ENCODE assay signal across 19 cellular contexts in the genomic region with DNA sequence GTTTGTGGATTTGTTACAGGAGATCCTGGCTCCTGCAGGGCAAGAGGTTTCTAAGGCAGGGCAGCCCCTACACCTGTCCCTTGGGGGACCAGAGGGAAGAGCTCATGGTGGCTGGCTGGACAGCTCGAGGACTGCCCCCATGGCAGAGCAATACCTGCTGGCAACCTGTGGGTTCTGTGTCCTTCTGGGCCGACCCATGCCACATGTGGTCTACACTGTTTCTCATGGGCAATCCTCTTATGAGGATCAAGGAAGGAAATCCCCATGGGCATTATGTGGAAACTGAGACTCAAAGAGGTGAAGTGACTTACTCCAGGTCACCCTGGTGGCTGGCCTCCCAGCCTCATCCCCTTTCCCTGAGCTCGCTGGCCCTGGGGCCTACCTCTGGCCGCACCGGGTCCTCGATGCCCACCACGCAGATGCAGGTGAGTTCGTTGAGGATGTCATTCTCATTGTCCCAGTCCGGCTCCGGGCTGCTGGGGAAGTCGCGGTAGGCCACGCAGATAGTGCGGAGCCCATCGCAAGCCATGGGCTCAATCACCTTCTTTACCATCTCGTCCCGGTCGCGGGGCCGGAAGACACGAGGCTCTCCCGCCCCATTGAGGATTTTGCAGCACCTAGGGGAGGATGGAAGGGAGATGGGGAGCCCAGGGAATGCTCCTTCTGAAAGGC.
"Had no signal": no experiment of that assay in that cellular context is flagged by ENCODE, and none has a peak within 500 bp of the region (broad histone marks: within the 10 kb centered on the region; RNA-seq: fewer than 3 reads in every experiment).

No MANE protein-coding gene starts in this region.

- H3K36me3 ChIP-seq: breast epithelium, gastroesophageal sphincter, heart left ventricle, neutrophil, thoracic aorta, upper lobe of left lung had no signal

- H3K27ac Mint-ChIP-seq: activated CD4-positive, alpha-beta T cell treated with anti-CD3 and anti-CD28 coated beads, Interleukin-2, amount 10 ng/mL, durations not matched to agents 24 days and 14 days; activated CD8-positive, alpha-beta T cell treated with anti-CD3 and anti-CD28 coated beads for 36 hours; activated naive CD4-positive, alpha-beta T cell treated with anti-CD3 and anti-CD28 coated beads, Interleukin-2, amount 10 ng/mL, durations not matched to agents 7 days and 5 days; activated naive CD8-positive, alpha-beta T cell treated with anti-CD3 and anti-CD28 coated beads, Interleukin-2, amount 50 U/mL, for 24 hours; activated T-cell treated with anti-CD3 and anti-CD28 coated beads, Interleukin-2, amount 50 U/mL, for 24 hours; activated T-helper 2 cell treated with anti-CD3 and anti-CD28 coated beads, Interferon-gamma antibody, Interleukin-2, Interleukin-4, amounts not matched to agents 10 μg/mL and 5 μg/mL and 100 μg/mL, durations not matched to agents 14 hours and 24 hours and 36 hours; immature natural killer cell; memory B cell; natural killer cell had no signal

- H3K36me3 Mint-ChIP-seq: activated naive CD4-positive, alpha-beta T cell treated with anti-CD3 and anti-CD28 coated beads, Interleukin-2, amount 10 ng/mL, durations not matched to agents 7 days and 5 days; immature natural killer cell; memory B cell; natural killer cell had no signal

- H3K4me3 Mint-ChIP-seq: activated CD4-positive, alpha-beta T cell treated with anti-CD3 and anti-CD28 coated beads, Interleukin-2, amount 10 ng/mL, durations not matched to agents 24 days and 14 days; activated CD8-positive, alpha-beta T cell treated with anti-CD3 and anti-CD28 coated beads for 36 hours; activated naive CD4-positive, alpha-beta T cell treated with anti-CD3 and anti-CD28 coated beads, Interleukin-2, amount 10 ng/mL, durations not matched to agents 7 days and 5 days; activated naive CD8-positive, alpha-beta T cell treated with anti-CD3 and anti-CD28 coated beads, Interleukin-2, amount 50 U/mL, for 24 hours; activated T-cell treated with anti-CD3 and anti-CD28 coated beads, Interleukin-2, amount 50 U/mL, for 24 hours; immature natural killer cell; memory B cell; natural killer cell had no signal

- H3K27me3 ChIP-seq: upper lobe of left lung had no signal

- H3K27ac ChIP-seq: breast epithelium, gastroesophageal sphincter, heart left ventricle, neutrophil, thoracic aorta, upper lobe of left lung had no signal

- H3K4me1 Mint-ChIP-seq: activated naive CD4-positive, alpha-beta T cell treated with anti-CD3 and anti-CD28 coated beads, Interleukin-2, amount 10 ng/mL, durations not matched to agents 7 days and 5 days; immature natural killer cell; natural killer cell had no signal

- H3K4me1 ChIP-seq: breast epithelium had no signal

- H3K4me3 ChIP-seq: breast epithelium, gastroesophageal sphincter, heart left ventricle, thoracic aorta, upper lobe of left lung had no signal

- ATAC-seq: activated CD8-positive, alpha-beta T cell treated with anti-CD3 and anti-CD28 coated beads for 36 hours; gastroesophageal sphincter; natural killer cell had no signal

- H3K9me3 Mint-ChIP-seq: activated CD4-positive, alpha-beta T cell treated with anti-CD3 and anti-CD28 coated beads, Interleukin-2, amount 10 ng/mL, durations not matched to agents 24 days and 14 days; activated CD8-positive, alpha-beta T cell treated with anti-CD3 and anti-CD28 coated beads for 36 hours; activated naive CD4-positive, alpha-beta T cell treated with anti-CD3 and anti-CD28 coated beads, Interleukin-2, amount 10 ng/mL, durations not matched to agents 7 days and 5 days; activated naive CD8-positive, alpha-beta T cell treated with anti-CD3 and anti-CD28 coated beads, Interleukin-2, amount 50 U/mL, for 24 hours; activated T-cell treated with anti-CD3 and anti-CD28 coated beads, Interleukin-2, amount 50 U/mL, for 24 hours; activated T-helper 2 cell treated with anti-CD3 and anti-CD28 coated beads, Interferon-gamma antibody, Interleukin-2, Interleukin-4, amounts not matched to agents 10 μg/mL and 5 μg/mL and 100 μg/mL, durations not matched to agents 14 hours and 24 hours and 36 hours; immature natural killer cell; natural killer cell had no signal

- DNase-seq: activated CD4-positive, alpha-beta T cell treated with anti-CD3 and anti-CD28 coated beads, Interleukin-2, amount 10 ng/mL, durations not matched to agents 24 days and 14 days; activated CD8-positive, alpha-beta T cell treated with anti-CD3 and anti-CD28 coated beads for 36 hours; activated naive CD4-positive, alpha-beta T cell treated with anti-CD3 and anti-CD28 coated beads, Interleukin-2, amount 10 ng/mL, durations not matched to agents 7 days and 5 days; activated naive CD8-positive, alpha-beta T cell treated with anti-CD3 and anti-CD28 coated beads, Interleukin-2, amount 50 U/mL, for 24 hours; activated T-cell treated with anti-CD3 and anti-CD28 coated beads, Interleukin-2, amount 50 U/mL, for 24 hours; cortex of kidney; immature natural killer cell; kidney glomerular epithelial cell; natural killer cell; stimulated activated CD4-positive, alpha-beta T cell treated with anti-CD3 and anti-CD28 coated beads, Interleukin-15, amount 100 ng/mL, for 24 hours; stimulated activated CD4-positive, alpha-beta T cell treated with anti-CD3 and anti-CD28 coated beads, Interleukin-2, amount 100 ng/mL, for 48 hours had no signal

- H3K9me3 ChIP-seq: neutrophil, thoracic aorta had no signal
